11 cellular contexts compared by ENCODE assay signal in the genomic region with DNA sequence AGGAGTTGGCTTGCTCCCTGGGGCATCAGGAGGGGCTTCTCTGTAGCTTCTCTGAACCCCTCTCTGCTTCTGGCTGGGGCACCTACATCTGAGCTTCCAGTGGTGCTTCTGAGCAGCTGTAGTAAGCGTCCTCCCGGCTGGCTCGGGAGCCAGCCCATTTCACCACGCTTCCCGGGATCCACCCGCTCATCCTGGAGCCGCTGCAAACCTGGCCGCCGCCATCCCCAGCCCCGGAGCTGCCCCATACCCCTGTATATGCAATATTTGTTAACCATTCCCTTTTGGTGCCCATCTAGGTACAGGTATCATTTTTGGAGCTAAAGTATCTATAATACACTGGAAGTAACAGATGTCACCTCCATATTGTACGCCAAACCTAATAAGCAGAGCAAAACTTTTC. TPM values are rescaled to one million over a fixed set of nuclear protein-coding genes. Genes with fewer than 3 reads are reported as not detected.
DNase-seq lines count a peak whose midpoint lies in the region; ATAC-seq and TF ChIP-seq lines count a peak whose summit lies in the region.
"Not testable (repeated sequence)": the region's sequence is repeated elsewhere in the genome, so short reads cannot be mapped to it uniquely, and the experiment has no call there.
"Had no signal": no experiment of that assay in that cellular context is flagged by ENCODE, and none has a peak within 500 bp of the region (broad histone marks: within the 10 kb centered on the region; RNA-seq: fewer than 3 reads in every experiment).

No MANE protein-coding gene starts in this region.

- not testable (repeated sequence) for H3K27me3 Mint-ChIP-seq in activated CD4-positive, alpha-beta T cell treated with anti-CD3 and anti-CD28 coated beads, Interleukin-2, amount 10 ng/mL, durations not matched to agents 24 days and 14 days

- intact Hi-C loops in activated CD4-positive, alpha-beta T cell treated with anti-CD3 and anti-CD28 coated beads, Interleukin-2, amount 10 ng/mL, durations not matched to agents 24 days and 14 days (cut with micrococcal nuclease): not testable (repeated sequence)

- not testable (repeated sequence) for H3K4me1 Mint-ChIP-seq in activated CD4-positive, alpha-beta T cell treated with anti-CD3 and anti-CD28 coated beads, Interleukin-2, amount 10 ng/mL, durations not matched to agents 24 days and 14 days

- POLR2A ChIA-PET in RWPE1 (lab: Yijun Ruan, JAX; ENCODE audit: low non-redundant PET): not testable (repeated sequence)

- CTCF ChIA-PET in RWPE1 (lab: Yijun Ruan, JAX): not testable (repeated sequence)

- H3K4me3 Mint-ChIP-seq in activated CD4-positive, alpha-beta T cell treated with anti-CD3 and anti-CD28 coated beads, Interleukin-2, amount 10 ng/mL, durations not matched to agents 24 days and 14 days: not testable (repeated sequence)

- TF ChIP-seq CTCF in RWPE1 (conservative IDR thresholded peaks at IDR 0.05; ENCODE audit: low read depth): not testable (repeated sequence)

- not testable (repeated sequence) for H3K36me3 Mint-ChIP-seq in activated CD4-positive, alpha-beta T cell treated with anti-CD3 and anti-CD28 coated beads, Interleukin-2, amount 10 ng/mL, durations not matched to agents 24 days and 14 days (ENCODE audit: low read depth)

- not testable (repeated sequence) for DNase-seq in RWPE1 (ENCODE audit: low spot score); epithelial cell of prostate (ENCODE audit: low read depth, low spot score)
- peak; percentile 19 for DNase-seq in activated CD4-positive, alpha-beta T cell treated with anti-CD3 and anti-CD28 coated beads, Interleukin-2, amount 10 ng/mL, durations not matched to agents 24 days and 14 days
- DNase-seq in islet precursor cell (peak; percentile 24), left lobe of liver (ENCODE audit: low spot score) (peak; percentile 39)

- not testable (repeated sequence) for H3K9me3 Mint-ChIP-seq in activated CD4-positive, alpha-beta T cell treated with anti-CD3 and anti-CD28 coated beads, Interleukin-2, amount 10 ng/mL, durations not matched to agents 24 days and 14 days

- ATAC-seq in left lobe of liver: not testable (repeated sequence)

- not testable (repeated sequence) for H3K27ac Mint-ChIP-seq in activated CD4-positive, alpha-beta T cell treated with anti-CD3 and anti-CD28 coated beads, Interleukin-2, amount 10 ng/mL, durations not matched to agents 24 days and 14 days

- H3K27ac ChIP-seq in RWPE1 (peak overlapping the region; percentile 91), epithelial cell of prostate (peak overlapping the region; percentile 92)

RNA-seq across cellular contexts. Expression of gene ANXA8, which starts 0.9 kb away (rescaled TPM):
- 0.17 TPM in 1 of 2 replicates, not detected in the other for total RNA-seq in activated CD4-positive, alpha-beta T cell treated with anti-CD3 and anti-CD28 coated beads, Interleukin-2, amount 10 ng/mL, durations not matched to agents 24 days and 14 days
- total RNA-seq in left lobe of liver: 1.7 TPM
- total RNA-seq: B cell; CD4-positive, alpha-beta T cell; CD8-positive, alpha-beta T cell had no signal

RNA-seq across cellular contexts. Expression of gene FAM25G, which starts 6.7 kb away (rescaled TPM):
- not detected in 2 replicates for total RNA-seq in activated CD4-positive, alpha-beta T cell treated with anti-CD3 and anti-CD28 coated beads, Interleukin-2, amount 10 ng/mL, durations not matched to agents 24 days and 14 days
- total RNA-seq in left lobe of liver: not detected
- total RNA-seq: A172; B cell; Caco-2; Calu3; CD4-positive, alpha-beta T cell; CD8-positive, alpha-beta T cell had no signal

RNA-seq across cellular contexts. Expression of gene AGAP9, which starts 38.7 kb away (rescaled TPM):
- total RNA-seq in activated CD4-positive, alpha-beta T cell treated with anti-CD3 and anti-CD28 coated beads, Interleukin-2, amount 10 ng/mL, durations not matched to agents 24 days and 14 days: 8.6 and 9.8 TPM in 2 replicates
- 14.8 TPM for total RNA-seq in left lobe of liver
